10 cellular contexts compared by ENCODE assay signal in the genomic region with DNA sequence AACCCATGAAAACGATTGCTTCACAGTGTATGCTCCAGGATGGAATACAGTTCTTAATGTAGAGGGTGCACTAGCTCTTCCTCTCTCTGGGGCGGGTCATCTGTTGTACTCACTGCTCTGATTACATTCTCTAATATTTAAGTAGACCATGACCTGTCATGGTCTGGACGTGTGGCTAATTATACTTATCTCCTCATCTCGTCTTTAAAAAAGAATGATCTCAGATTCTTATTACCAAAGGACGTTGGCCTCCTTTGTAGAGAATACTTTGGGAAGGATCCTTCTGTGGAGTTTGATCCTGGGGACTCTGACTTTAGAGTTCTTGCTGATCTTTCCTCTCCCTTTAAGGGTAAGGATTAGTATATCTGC. TPM values are rescaled to one million over a fixed set of nuclear protein-coding genes. Genes with fewer than 3 reads are reported as not detected.
A peak's percentile ranks its signal among the peaks of the same experiment; 100 is the strongest.
DNase-seq lines count a peak whose midpoint lies in the region; ATAC-seq and TF ChIP-seq lines count a peak whose summit lies in the region.
"Had no signal": no experiment of that assay in that cellular context is flagged by ENCODE, and none has a peak within 500 bp of the region (broad histone marks: within the 10 kb centered on the region; RNA-seq: fewer than 3 reads in every experiment).

No MANE protein-coding gene starts in this region.

- DNase-seq in Caco-2 (no peak), NT2/D1 (ENCODE audit: low read depth, low spot score) (no peak), foreskin keratinocyte (no peak), neuronal stem cell (ENCODE audit: low spot score) (no peak)
- no peak for DNase-seq in activated naive CD8-positive, alpha-beta T cell treated with anti-CD3 and anti-CD28 coated beads, Interleukin-2, amount 50 U/mL, for 24 hours
- no peak for DNase-seq in activated T-cell treated with anti-CD3 and anti-CD28 coated beads, Interleukin-2, amount 50 U/mL, for 4 hours

- no peak overlapping the region for H2AK5ac ChIP-seq in neuronal stem cell (ENCODE audit: low read depth, low read length)

- intact Hi-C loops in Caco-2 (cut with micrococcal nuclease; ENCODE audit: unreplicated experiment) = no loop called here

- H3K27me3 ChIP-seq in Caco-2 (replicated peaks; ENCODE audit: control insufficient read depth, insufficient read depth, low read length) (no peaks in the 10 kb centered on the region), NT2/D1 (ENCODE audit: insufficient read depth, insufficient read length) (no peaks in the 10 kb centered on the region), foreskin keratinocyte (no peaks in the 10 kb centered on the region), neuronal stem cell (ENCODE audit: control insufficient read depth in 3 of 3, insufficient read depth in 3 of 3, low read depth in 1 of 3, low read length in 3 of 3) (no peaks in the 10 kb centered on the region)

- H3K27ac ChIP-seq in foreskin keratinocyte (no peak overlapping the region), neuronal stem cell (replicated peaks; ENCODE audit: low read length) (peak overlapping the region; percentile 95)
- H3K27ac ChIP-seq: SK-N-MC had no signal

- CTCF ChIA-PET in Caco-2 (lab: Charles Lee) = no interaction called here

- peak overlapping the region; percentile 71 for H3K27ac Mint-ChIP-seq in Caco-2 (ENCODE audit: unreplicated experiment)
- H3K27ac Mint-ChIP-seq in activated naive CD8-positive, alpha-beta T cell treated with anti-CD3 and anti-CD28 coated beads, Interleukin-2, amount 50 U/mL, for 24 hours = no peak overlapping the region
- H3K27ac Mint-ChIP-seq: natural killer cell treated with Interleukin-12 subunit alpha and Interleukin-12 subunit beta and Interleukin-15 and Interleukin-18, amount 100 ng/mL, for 72 hours had no signal

- WGBS in neuronal stem cell (ENCODE audit: extremely low coverage in 2 of 2, insufficient read length in 2 of 2, insufficient replicate concordance in 1 of 2), 2 donors = no CpG with 5 or more reads among the region's 5 CpGs

- no peak overlapping the region for H3K23ac ChIP-seq in neuronal stem cell (ENCODE audit: low read depth, low read length, poor library complexity)

- H3K4me1 ChIP-seq in Caco-2 (no peaks in the 10 kb centered on the region), NT2/D1 (ENCODE audit: insufficient read depth, insufficient read length) (no peaks in the 10 kb centered on the region), foreskin keratinocyte (peaks cover 21% of the 10 kb centered on the region), neuronal stem cell (ENCODE audit: control insufficient read depth in 2 of 2, insufficient read depth in 1 of 2, low read depth in 1 of 2, low read length in 2 of 2) (peaks cover 17 to 20% of the 10 kb centered on the region in 2 donors)

- H3K36me3 ChIP-seq in Caco-2 (ENCODE audit: control insufficient read depth, insufficient read depth, low read length) = no peaks in the 10 kb centered on the region
- no peaks in the 10 kb centered on the region for H3K36me3 ChIP-seq in NT2/D1 (ENCODE audit: insufficient read depth, insufficient read length, low read length)
- peaks cover 0 to 9% of the 10 kb centered on the region in 2 donors for H3K36me3 ChIP-seq in neuronal stem cell (replicated peaks in 1 of 2; ENCODE audit: control insufficient read depth in 2 of 2, insufficient read depth in 2 of 2, low read length in 2 of 2)

- peak overlapping the region; percentile 23 for H3K4me2 ChIP-seq in neuronal stem cell (ENCODE audit: insufficient read depth, low read length, poor library complexity, severe bottlenecking)

- H2AFZ ChIP-seq in neuronal stem cell (ENCODE audit: low read length) = no peak overlapping the region

- no peak overlapping the region for H2BK5ac ChIP-seq in neuronal stem cell (ENCODE audit: low read length)

- no peak overlapping the region for H2BK15ac ChIP-seq in neuronal stem cell (ENCODE audit: low read length)

- H3K9ac ChIP-seq in NT2/D1 (ENCODE audit: insufficient read length, low read depth) (peak overlapping the region; percentile 12), neuronal stem cell (ENCODE audit: low read depth, low read length, poor library complexity) (no peak overlapping the region)

- peak; percentile 17 for ATAC-seq in foreskin keratinocyte
- ATAC-seq in GM18867 (IDR thresholded peaks at IDR 0.05; ENCODE audit: unreplicated experiment) = no peak
- ATAC-seq in activated naive CD8-positive, alpha-beta T cell treated with anti-CD3 and anti-CD28 coated beads, Interleukin-2, amount 50 U/mL, for 24 hours = no peak
- ATAC-seq in esophagus mucosa = no peak
- no peak for ATAC-seq in activated T-cell treated with anti-CD3 and anti-CD28 coated beads, Interleukin-2, amount 50 U/mL, for 4 hours
- ATAC-seq: natural killer cell treated with Interleukin-12 subunit alpha and Interleukin-12 subunit beta and Interleukin-15 and Interleukin-18, amount 100 ng/mL, for 72 hours had no signal

- H3K4me1 Mint-ChIP-seq in Caco-2 (ENCODE audit: low read depth, unreplicated experiment) = peaks cover 10% of the 10 kb centered on the region
- peaks cover 46% of the 10 kb centered on the region for H3K4me1 Mint-ChIP-seq in activated naive CD8-positive, alpha-beta T cell treated with anti-CD3 and anti-CD28 coated beads, Interleukin-2, amount 50 U/mL, for 24 hours
- peaks cover 35% of the 10 kb centered on the region for H3K4me1 Mint-ChIP-seq in activated T-cell treated with anti-CD3 and anti-CD28 coated beads, Interleukin-2, amount 50 U/mL, for 4 hours (ENCODE audit: low read depth)

- H3K9me3 ChIP-seq in Caco-2 (no peaks in the 10 kb centered on the region), NT2/D1 (ENCODE audit: insufficient read depth, low read length) (no peaks in the 10 kb centered on the region), neuronal stem cell (replicated peaks in 1 of 2; ENCODE audit: control insufficient read depth in 2 of 2, insufficient read depth in 1 of 2, low read depth in 1 of 2, low read length in 2 of 2) (peaks cover 0 to 16% of the 10 kb centered on the region in 2 donors)

- BruUV-seq in Caco-2 (replicated peaks; lab: Mats Ljungman, UMichigan) = no TSS peak

- POLR2A ChIA-PET in Caco-2 (lab: Charles Lee) = no interaction called here

- TF ChIP-seq CTCF in Caco-2 (IDR thresholded peaks at IDR 0.05; ENCODE audit: insufficient read depth in 1 of 2, low read depth in 1 of 2, low read length in 1 of 2, severe bottlenecking in 1 of 2, unreplicated experiment in 1 of 2) (no peak), foreskin keratinocyte (conservative IDR thresholded peaks at IDR 0.05) (no peak)

- no peak overlapping the region for H3K14ac ChIP-seq in neuronal stem cell (ENCODE audit: low read length)

- no peak overlapping the region for H4K91ac ChIP-seq in neuronal stem cell (ENCODE audit: low read depth, low read length, poor library complexity)

- no peaks in the 10 kb centered on the region for H3K79me1 ChIP-seq in neuronal stem cell (ENCODE audit: low read depth, low read length)

- no peaks in the 10 kb centered on the region for H3K36me3 Mint-ChIP-seq in Caco-2 (ENCODE audit: insufficient read depth, unreplicated experiment)
- H3K36me3 Mint-ChIP-seq in activated naive CD8-positive, alpha-beta T cell treated with anti-CD3 and anti-CD28 coated beads, Interleukin-2, amount 50 U/mL, for 24 hours (ENCODE audit: low read depth) = peaks cover 3% of the 10 kb centered on the region
- H3K36me3 Mint-ChIP-seq in activated T-cell treated with anti-CD3 and anti-CD28 coated beads, Interleukin-2, amount 50 U/mL, for 4 hours (ENCODE audit: insufficient read depth) = no peaks in the 10 kb centered on the region
- H3K36me3 Mint-ChIP-seq: natural killer cell treated with Interleukin-12 subunit alpha and Interleukin-12 subunit beta and Interleukin-15 and Interleukin-18, amount 100 ng/mL, for 72 hours had no signal

- no peak overlapping the region for H3K4ac ChIP-seq in neuronal stem cell (ENCODE audit: low read length)

- no peak overlapping the region for H3K4me3 ChIP-seq in Caco-2 (ENCODE audit: low read depth, low read length)
- peak overlapping the region; percentile 9 for H3K4me3 ChIP-seq in NT2/D1 (ENCODE audit: insufficient read length, low read depth)
- H3K4me3 ChIP-seq in neuronal stem cell (ENCODE audit: low read length in 2 of 2) = peak overlapping the region in 1 of 2 donors; percentile 10
- H3K4me3 ChIP-seq: SK-N-MC had no signal

- no peak overlapping the region for H4K8ac ChIP-seq in neuronal stem cell (ENCODE audit: low read depth, low read length)

- H3K27me3 Mint-ChIP-seq in Caco-2 (ENCODE audit: insufficient read depth, unreplicated experiment) = no peaks in the 10 kb centered on the region
- no peaks in the 10 kb centered on the region for H3K27me3 Mint-ChIP-seq in activated naive CD8-positive, alpha-beta T cell treated with anti-CD3 and anti-CD28 coated beads, Interleukin-2, amount 50 U/mL, for 24 hours
- H3K27me3 Mint-ChIP-seq in activated T-cell treated with anti-CD3 and anti-CD28 coated beads, Interleukin-2, amount 50 U/mL, for 4 hours (ENCODE audit: low read depth) = no peaks in the 10 kb centered on the region
- H3K27me3 Mint-ChIP-seq: natural killer cell treated with Interleukin-12 subunit alpha and Interleukin-12 subunit beta and Interleukin-15 and Interleukin-18, amount 100 ng/mL, for 72 hours had no signal

- H3K18ac ChIP-seq in neuronal stem cell (ENCODE audit: low read length) = no peak overlapping the region

- no peak overlapping the region for H2BK120ac ChIP-seq in neuronal stem cell (ENCODE audit: low read depth, low read length)

- no peaks in the 10 kb centered on the region for H3K9me3 Mint-ChIP-seq in Caco-2 (ENCODE audit: unreplicated experiment)
- H3K9me3 Mint-ChIP-seq in activated naive CD8-positive, alpha-beta T cell treated with anti-CD3 and anti-CD28 coated beads, Interleukin-2, amount 50 U/mL, for 24 hours = no peaks in the 10 kb centered on the region
- H3K9me3 Mint-ChIP-seq in activated T-cell treated with anti-CD3 and anti-CD28 coated beads, Interleukin-2, amount 50 U/mL, for 4 hours = no peaks in the 10 kb centered on the region
- H3K9me3 Mint-ChIP-seq: natural killer cell treated with Interleukin-12 subunit alpha and Interleukin-12 subunit beta and Interleukin-15 and Interleukin-18, amount 100 ng/mL, for 72 hours had no signal

- H2BK12ac ChIP-seq in neuronal stem cell (ENCODE audit: low read length) = no peak overlapping the region

- H3K4me3 Mint-ChIP-seq in Caco-2 (ENCODE audit: unreplicated experiment) = no peak overlapping the region
- H3K4me3 Mint-ChIP-seq in activated naive CD8-positive, alpha-beta T cell treated with anti-CD3 and anti-CD28 coated beads, Interleukin-2, amount 50 U/mL, for 24 hours = no peak overlapping the region
- no peak overlapping the region for H3K4me3 Mint-ChIP-seq in activated T-cell treated with anti-CD3 and anti-CD28 coated beads, Interleukin-2, amount 50 U/mL, for 4 hours
- H3K4me3 Mint-ChIP-seq: natural killer cell treated with Interleukin-12 subunit alpha and Interleukin-12 subunit beta and Interleukin-15 and Interleukin-18, amount 100 ng/mL, for 72 hours had no signal

RNA-seq across cellular contexts. Expression of a gene that starts 48.4 kb away (rescaled TPM):
- total RNA-seq in Caco-2 (2022) (33.3 TPM in 2 replicates), foreskin keratinocyte (39.9 and 40.4 TPM in 2 replicates), esophagus mucosa (21.2 TPM)
- polyA plus RNA-seq in foreskin keratinocyte = 15.5 and 16.0 TPM in 2 replicates
- polyA plus RNA-seq in neuronal stem cell (2013, experiment 1 of 2) = 31.7 TPM
- 32.5 TPM for polyA plus RNA-seq in neuronal stem cell (2013, experiment 2 of 2)
- total RNA-seq in activated T-cell treated with anti-CD3 and anti-CD28 coated beads, Interleukin-2, amount 50 U/mL, for 4 hours = 10 to 100 TPM; 17.2 to 22.3 (median 22.2) TPM
